ENCODE assay signal across 1 cellular context in the genomic region with DNA sequence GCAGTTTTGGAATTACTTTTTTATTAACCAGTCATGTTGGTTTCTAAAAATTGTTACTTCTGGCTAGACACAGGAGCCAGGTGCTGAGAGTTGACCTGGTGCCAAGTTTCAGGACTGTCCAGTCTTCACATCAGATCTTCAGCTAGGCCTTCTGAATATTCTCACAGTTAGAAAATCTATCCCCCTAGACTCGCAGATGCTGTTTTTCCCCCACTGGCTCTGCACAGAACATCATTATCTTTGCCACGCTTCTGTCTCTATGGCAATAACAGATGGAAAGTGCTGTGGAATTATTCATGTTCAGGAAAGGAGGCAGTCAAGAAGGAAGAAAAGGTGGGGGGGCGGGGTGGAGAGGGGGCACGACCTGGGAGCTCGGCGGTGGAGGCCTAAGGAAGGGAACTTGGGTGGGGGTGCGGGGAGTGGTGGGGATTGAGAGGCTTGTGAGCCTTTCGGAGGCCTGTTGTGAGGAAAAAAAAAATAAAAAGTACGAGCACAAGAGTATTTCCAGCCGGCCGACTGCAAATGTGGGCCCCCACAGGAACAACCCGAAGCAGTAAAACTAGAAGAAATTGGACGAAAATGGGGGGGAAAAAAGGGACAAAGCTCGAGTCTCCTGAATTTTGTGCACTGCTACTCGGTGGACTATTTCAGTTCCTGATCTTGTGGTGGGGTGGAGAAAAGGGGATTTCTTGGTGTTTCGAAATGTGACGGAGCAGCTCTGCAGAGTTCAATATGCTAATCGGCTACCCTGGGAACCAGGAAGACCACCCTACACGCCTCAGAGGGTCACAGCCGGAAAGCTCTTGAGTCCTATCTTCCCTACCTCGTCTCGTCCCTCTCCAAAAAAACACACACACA.
TF ChIP-seq lines count a peak whose summit lies in the region.

No MANE protein-coding gene starts in this region.

TF ChIP-seq in K562, 482 proteins besides CTCF, POLR2A, EP300 and RAD21 (continued from another document and continues in another):
- TF ChIP-seq, protein P1, sequence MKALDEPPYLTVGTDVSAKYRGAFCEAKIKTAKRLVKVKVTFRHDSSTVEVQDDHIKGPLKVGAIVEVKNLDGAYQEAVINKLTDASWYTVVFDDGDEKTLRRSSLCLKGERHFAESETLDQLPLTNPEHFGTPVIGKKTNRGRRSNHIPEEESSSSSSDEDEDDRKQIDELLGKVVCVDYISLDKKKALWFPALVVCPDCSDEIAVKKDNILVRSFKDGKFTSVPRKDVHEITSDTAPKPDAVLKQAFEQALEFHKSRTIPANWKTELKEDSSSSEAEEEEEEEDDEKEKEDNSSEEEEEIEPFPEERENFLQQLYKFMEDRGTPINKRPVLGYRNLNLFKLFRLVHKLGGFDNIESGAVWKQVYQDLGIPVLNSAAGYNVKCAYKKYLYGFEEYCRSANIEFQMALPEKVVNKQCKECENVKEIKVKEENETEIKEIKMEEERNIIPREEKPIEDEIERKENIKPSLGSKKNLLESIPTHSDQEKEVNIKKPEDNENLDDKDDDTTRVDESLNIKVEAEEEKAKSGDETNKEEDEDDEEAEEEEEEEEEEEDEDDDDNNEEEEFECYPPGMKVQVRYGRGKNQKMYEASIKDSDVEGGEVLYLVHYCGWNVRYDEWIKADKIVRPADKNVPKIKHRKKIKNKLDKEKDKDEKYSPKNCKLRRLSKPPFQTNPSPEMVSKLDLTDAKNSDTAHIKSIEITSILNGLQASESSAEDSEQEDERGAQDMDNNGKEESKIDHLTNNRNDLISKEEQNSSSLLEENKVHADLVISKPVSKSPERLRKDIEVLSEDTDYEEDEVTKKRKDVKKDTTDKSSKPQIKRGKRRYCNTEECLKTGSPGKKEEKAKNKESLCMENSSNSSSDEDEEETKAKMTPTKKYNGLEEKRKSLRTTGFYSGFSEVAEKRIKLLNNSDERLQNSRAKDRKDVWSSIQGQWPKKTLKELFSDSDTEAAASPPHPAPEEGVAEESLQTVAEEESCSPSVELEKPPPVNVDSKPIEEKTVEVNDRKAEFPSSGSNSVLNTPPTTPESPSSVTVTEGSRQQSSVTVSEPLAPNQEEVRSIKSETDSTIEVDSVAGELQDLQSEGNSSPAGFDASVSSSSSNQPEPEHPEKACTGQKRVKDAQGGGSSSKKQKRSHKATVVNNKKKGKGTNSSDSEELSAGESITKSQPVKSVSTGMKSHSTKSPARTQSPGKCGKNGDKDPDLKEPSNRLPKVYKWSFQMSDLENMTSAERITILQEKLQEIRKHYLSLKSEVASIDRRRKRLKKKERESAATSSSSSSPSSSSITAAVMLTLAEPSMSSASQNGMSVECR (CRISPR knock-in tag; IDR thresholded peaks at IDR 0.05): no peak
- TF ChIP-seq ARID2 (IDR thresholded peaks at IDR 0.05) (0 out of 2 replicates have a peak, but pooled peaks have one; percentile 23), MTA1 (IDR thresholded peaks at IDR 0.05; ENCODE audit: borderline replicate concordance) (peak; percentile 42; the same call in 1 of the 2 replicates), HDAC6 (IDR thresholded peaks at IDR 0.05; ENCODE audit: low read depth, low read length) (no peak), TRIM28 (IDR thresholded peaks at IDR 0.05) (no peak), JUNB (CRISPR knock-in tag; conservative IDR thresholded peaks at IDR 0.05) (no peak), SRSF3 (IDR thresholded peaks at IDR 0.05; ENCODE audit: insufficient read depth, low read length) (no peak), RUNX1 (IDR thresholded peaks at IDR 0.05; ENCODE audit: low read depth) (no peak), MAFF (IDR thresholded peaks at IDR 0.05; ENCODE audit: low read length) (no peak), COPS2 (conservative IDR thresholded peaks at IDR 0.05) (no peak), ZNF586 (CRISPR knock-in tag; conservative IDR thresholded peaks at IDR 0.05) (no peak), ZNF184 (CRISPR knock-in tag; IDR thresholded peaks at IDR 0.05) (no peak), FOXK1 (CRISPR knock-in tag; IDR thresholded peaks at IDR 0.05; ENCODE audit: borderline replicate concordance) (no peak), DIDO1 (tag; IDR thresholded peaks at IDR 0.05; ENCODE audit: low read depth) (no peak), SMAD3 (CRISPR knock-in tag; conservative IDR thresholded peaks at IDR 0.05) (no peak), NONO (IDR thresholded peaks at IDR 0.05; ENCODE audit: low read depth in 2 of 2, low read length in 1 of 2) (no peak), HDAC3 (IDR thresholded peaks at IDR 0.05; ENCODE audit: borderline replicate concordance, partially characterized antibody) (peak; percentile 26), SNIP1 (IDR thresholded peaks at IDR 0.05; ENCODE audit: low read depth) (no peak)
- TF ChIP-seq, protein P2, sequence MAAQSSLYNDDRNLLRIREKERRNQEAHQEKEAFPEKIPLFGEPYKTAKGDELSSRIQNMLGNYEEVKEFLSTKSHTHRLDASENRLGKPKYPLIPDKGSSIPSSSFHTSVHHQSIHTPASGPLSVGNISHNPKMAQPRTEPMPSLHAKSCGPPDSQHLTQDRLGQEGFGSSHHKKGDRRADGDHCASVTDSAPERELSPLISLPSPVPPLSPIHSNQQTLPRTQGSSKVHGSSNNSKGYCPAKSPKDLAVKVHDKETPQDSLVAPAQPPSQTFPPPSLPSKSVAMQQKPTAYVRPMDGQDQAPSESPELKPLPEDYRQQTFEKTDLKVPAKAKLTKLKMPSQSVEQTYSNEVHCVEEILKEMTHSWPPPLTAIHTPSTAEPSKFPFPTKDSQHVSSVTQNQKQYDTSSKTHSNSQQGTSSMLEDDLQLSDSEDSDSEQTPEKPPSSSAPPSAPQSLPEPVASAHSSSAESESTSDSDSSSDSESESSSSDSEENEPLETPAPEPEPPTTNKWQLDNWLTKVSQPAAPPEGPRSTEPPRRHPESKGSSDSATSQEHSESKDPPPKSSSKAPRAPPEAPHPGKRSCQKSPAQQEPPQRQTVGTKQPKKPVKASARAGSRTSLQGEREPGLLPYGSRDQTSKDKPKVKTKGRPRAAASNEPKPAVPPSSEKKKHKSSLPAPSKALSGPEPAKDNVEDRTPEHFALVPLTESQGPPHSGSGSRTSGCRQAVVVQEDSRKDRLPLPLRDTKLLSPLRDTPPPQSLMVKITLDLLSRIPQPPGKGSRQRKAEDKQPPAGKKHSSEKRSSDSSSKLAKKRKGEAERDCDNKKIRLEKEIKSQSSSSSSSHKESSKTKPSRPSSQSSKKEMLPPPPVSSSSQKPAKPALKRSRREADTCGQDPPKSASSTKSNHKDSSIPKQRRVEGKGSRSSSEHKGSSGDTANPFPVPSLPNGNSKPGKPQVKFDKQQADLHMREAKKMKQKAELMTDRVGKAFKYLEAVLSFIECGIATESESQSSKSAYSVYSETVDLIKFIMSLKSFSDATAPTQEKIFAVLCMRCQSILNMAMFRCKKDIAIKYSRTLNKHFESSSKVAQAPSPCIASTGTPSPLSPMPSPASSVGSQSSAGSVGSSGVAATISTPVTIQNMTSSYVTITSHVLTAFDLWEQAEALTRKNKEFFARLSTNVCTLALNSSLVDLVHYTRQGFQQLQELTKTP (IDR thresholded peaks at IDR 0.05; ENCODE audit: low read depth in 1 of 2, partially characterized antibody in 2 of 2): peak in 1 of 2 experiments; percentile 74
- TF ChIP-seq, protein P3, sequence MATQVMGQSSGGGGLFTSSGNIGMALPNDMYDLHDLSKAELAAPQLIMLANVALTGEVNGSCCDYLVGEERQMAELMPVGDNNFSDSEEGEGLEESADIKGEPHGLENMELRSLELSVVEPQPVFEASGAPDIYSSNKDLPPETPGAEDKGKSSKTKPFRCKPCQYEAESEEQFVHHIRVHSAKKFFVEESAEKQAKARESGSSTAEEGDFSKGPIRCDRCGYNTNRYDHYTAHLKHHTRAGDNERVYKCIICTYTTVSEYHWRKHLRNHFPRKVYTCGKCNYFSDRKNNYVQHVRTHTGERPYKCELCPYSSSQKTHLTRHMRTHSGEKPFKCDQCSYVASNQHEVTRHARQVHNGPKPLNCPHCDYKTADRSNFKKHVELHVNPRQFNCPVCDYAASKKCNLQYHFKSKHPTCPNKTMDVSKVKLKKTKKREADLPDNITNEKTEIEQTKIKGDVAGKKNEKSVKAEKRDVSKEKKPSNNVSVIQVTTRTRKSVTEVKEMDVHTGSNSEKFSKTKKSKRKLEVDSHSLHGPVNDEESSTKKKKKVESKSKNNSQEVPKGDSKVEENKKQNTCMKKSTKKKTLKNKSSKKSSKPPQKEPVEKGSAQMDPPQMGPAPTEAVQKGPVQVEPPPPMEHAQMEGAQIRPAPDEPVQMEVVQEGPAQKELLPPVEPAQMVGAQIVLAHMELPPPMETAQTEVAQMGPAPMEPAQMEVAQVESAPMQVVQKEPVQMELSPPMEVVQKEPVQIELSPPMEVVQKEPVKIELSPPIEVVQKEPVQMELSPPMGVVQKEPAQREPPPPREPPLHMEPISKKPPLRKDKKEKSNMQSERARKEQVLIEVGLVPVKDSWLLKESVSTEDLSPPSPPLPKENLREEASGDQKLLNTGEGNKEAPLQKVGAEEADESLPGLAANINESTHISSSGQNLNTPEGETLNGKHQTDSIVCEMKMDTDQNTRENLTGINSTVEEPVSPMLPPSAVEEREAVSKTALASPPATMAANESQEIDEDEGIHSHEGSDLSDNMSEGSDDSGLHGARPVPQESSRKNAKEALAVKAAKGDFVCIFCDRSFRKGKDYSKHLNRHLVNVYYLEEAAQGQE (CRISPR knock-in tag; IDR thresholded peaks at IDR 0.05; ENCODE audit: low read depth): no peak
- TF ChIP-seq, protein P4, sequence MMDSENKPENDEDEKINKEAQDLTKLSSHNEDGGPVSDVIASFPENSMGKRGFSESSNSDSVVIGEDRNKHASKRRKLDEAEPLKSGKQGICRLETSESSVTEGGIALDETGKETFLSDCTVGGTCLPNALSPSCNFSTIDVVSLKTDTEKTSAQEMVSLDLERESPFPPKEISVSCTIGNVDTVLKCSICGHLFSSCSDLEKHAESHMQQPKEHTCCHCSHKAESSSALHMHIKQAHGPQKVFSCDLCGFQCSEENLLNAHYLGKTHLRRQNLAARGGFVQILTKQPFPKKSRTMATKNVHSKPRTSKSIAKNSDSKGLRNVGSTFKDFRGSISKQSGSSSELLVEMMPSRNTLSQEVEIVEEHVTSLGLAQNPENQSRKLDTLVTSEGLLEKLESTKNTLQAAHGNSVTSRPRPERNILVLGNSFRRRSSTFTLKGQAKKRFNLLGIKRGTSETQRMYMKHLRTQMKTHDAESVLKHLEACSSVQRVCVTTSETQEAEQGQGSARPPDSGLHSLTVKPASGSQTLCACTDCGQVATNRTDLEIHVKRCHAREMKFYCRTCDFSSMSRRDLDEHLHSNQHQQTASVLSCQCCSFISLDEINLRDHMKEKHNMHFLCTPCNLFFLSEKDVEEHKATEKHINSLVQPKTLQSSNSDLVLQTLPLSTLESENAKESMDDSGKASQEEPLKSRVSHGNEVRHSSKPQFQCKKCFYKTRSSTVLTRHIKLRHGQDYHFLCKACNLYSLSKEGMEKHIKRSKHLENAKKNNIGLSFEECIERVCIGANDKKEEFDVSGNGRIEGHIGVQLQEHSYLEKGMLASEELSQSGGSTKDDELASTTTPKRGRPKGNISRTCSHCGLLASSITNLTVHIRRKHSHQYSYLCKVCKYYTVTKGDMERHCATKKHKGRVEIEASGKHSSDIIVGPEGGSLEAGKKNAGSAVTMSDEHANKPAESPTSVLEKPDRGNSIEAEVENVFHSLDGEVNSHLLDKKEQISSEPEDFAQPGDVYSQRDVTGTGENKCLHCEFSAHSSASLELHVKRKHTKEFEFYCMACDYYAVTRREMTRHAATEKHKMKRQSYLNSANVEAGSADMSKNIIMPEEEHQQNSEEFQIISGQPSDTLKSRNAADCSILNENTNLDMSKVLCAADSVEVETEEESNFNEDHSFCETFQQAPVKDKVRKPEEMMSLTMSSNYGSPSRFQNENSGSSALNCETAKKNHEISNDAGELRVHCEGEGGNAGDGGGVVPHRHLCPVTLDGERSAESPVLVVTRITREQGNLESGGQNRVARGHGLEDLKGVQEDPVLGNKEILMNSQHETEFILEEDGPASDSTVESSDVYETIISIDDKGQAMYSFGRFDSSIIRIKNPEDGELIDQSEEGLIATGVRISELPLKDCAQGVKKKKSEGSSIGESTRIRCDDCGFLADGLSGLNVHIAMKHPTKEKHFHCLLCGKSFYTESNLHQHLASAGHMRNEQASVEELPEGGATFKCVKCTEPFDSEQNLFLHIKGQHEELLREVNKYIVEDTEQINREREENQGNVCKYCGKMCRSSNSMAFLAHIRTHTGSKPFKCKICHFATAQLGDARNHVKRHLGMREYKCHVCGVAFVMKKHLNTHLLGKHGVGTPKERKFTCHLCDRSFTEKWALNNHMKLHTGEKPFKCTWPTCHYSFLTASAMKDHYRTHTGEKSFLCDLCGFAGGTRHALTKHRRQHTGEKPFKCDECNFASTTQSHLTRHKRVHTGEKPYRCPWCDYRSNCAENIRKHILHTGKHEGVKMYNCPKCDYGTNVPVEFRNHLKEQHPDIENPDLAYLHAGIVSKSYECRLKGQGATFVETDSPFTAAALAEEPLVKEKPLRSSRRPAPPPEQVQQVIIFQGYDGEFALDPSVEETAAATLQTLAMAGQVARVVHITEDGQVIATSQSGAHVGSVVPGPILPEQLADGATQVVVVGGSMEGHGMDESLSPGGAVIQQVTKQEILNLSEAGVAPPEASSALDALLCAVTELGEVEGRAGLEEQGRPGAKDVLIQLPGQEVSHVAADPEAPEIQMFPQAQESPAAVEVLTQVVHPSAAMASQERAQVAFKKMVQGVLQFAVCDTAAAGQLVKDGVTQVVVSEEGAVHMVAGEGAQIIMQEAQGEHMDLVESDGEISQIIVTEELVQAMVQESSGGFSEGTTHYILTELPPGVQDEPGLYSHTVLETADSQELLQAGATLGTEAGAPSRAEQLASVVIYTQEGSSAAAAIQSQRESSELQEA (IDR thresholded peaks at IDR 0.05; ENCODE audit: low read depth): peak; percentile 34; the same call in 1 of the 2 replicates
- TF ChIP-seq, protein P5, sequence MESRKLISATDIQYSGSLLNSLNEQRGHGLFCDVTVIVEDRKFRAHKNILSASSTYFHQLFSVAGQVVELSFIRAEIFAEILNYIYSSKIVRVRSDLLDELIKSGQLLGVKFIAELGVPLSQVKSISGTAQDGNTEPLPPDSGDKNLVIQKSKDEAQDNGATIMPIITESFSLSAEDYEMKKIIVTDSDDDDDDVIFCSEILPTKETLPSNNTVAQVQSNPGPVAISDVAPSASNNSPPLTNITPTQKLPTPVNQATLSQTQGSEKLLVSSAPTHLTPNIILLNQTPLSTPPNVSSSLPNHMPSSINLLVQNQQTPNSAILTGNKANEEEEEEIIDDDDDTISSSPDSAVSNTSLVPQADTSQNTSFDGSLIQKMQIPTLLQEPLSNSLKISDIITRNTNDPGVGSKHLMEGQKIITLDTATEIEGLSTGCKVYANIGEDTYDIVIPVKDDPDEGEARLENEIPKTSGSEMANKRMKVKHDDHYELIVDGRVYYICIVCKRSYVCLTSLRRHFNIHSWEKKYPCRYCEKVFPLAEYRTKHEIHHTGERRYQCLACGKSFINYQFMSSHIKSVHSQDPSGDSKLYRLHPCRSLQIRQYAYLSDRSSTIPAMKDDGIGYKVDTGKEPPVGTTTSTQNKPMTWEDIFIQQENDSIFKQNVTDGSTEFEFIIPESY (CRISPR knock-in tag; IDR thresholded peaks at IDR 0.05): no peak
- TF ChIP-seq, protein P6, sequence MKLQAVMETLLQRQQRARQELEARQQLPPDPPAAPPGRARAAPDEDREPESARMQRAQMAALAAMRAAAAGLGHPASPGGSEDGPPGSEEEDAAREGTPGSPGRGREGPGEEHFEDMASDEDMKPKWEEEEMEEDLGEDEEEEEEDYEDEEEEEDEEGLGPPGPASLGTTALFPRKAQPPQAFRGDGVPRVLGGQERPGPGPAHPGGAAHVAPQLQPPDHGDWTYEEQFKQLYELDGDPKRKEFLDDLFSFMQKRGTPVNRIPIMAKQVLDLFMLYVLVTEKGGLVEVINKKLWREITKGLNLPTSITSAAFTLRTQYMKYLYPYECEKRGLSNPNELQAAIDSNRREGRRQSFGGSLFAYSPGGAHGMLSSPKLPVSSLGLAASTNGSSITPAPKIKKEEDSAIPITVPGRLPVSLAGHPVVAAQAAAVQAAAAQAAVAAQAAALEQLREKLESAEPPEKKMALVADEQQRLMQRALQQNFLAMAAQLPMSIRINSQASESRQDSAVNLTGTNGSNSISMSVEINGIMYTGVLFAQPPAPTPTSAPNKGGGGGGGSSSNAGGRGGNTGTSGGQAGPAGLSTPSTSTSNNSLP (IDR thresholded peaks at IDR 0.05; ENCODE audit: borderline replicate concordance, low read depth, low read length): no peak
- TF ChIP-seq, protein P7, sequence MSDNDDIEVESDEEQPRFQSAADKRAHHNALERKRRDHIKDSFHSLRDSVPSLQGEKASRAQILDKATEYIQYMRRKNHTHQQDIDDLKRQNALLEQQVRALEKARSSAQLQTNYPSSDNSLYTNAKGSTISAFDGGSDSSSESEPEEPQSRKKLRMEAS (CRISPR knock-in tag; IDR thresholded peaks at IDR 0.05): no peak
